1 cellular context compared by ENCODE assay signal in genomic region chr5:60207031-60207430, GRCh38.
TF ChIP-seq lines count a peak whose summit lies in the region.

No MANE protein-coding gene starts in this region.

TF ChIP-seq in GM12878, 131 proteins besides CTCF, POLR2A, EP300 and RAD21 (continued from another document):
- TF ChIP-seq ZBTB40 (IDR thresholded peaks at IDR 0.05; ENCODE audit: borderline replicate concordance) (no peak), USF1 (IDR thresholded peaks at IDR 0.05; ENCODE audit: borderline replicate concordance, extremely low read length, insufficient read depth, low read depth, low read length) (no peak), IKZF1 (conservative IDR thresholded peaks at IDR 0.05) (no peak; the same call in 1 of the 2 replicates), POU2F2 (IDR thresholded peaks at IDR 0.05; ENCODE audit: borderline replicate concordance, low read depth, low read length) (no peak), NBN (IDR thresholded peaks at IDR 0.05) (0 out of 2 replicates have a peak, but pooled peaks have one; percentile 46), MEF2A (IDR thresholded peaks at IDR 0.05; ENCODE audit: insufficient read depth, low read depth, low read length) (no peak), SUPT20H (IDR thresholded peaks at IDR 0.05; ENCODE audit: borderline replicate concordance, control insufficient read depth, low read depth, low read length) (no peak), RBBP5 (conservative IDR thresholded peaks at IDR 0.05) (no peak), IKZF2 (IDR thresholded peaks at IDR 0.05) (peak; percentile 31 to 50; a peak in 2 of 4 replicates), SIX5 (IDR thresholded peaks at IDR 0.05; ENCODE audit: low read depth, low read length, severe bottlenecking) (no peak), MTA2 (IDR thresholded peaks at IDR 0.05; ENCODE audit: low read depth) (peak; percentile 67; the same call in 1 of the 2 replicates), BCL3 (IDR thresholded peaks at IDR 0.05; ENCODE audit: borderline replicate concordance, insufficient read depth, low read depth, low read length, poor library complexity, severe bottlenecking) (no peak), MYB (IDR thresholded peaks at IDR 0.05; ENCODE audit: borderline replicate concordance, low read depth, low read length) (no peak), CBX3 (IDR thresholded peaks at IDR 0.05; ENCODE audit: borderline replicate concordance, low read depth) (no peak), CHD4 (IDR thresholded peaks at IDR 0.05) (no peak), SRF (IDR thresholded peaks at IDR 0.05; ENCODE audit: low read depth in 2 of 2, low read length in 2 of 2) (0 out of 4 replicates have a peak, but pooled peaks of 1 of the 2 experiments have one; percentile 9), ESRRA (IDR thresholded peaks at IDR 0.05; ENCODE audit: low read length) (no peak), DPF2 (IDR thresholded peaks at IDR 0.05) (0 out of 2 replicates have a peak, but pooled peaks have one; percentile 28), SP1 (IDR thresholded peaks at IDR 0.05; ENCODE audit: low read depth, low read length) (no peak), MYC (IDR thresholded peaks at IDR 0.05; ENCODE audit: insufficient read depth, insufficient read length, insufficient replicate concordance, low read length, severe bottlenecking) (no peak), GATAD2B (conservative IDR thresholded peaks at IDR 0.05; ENCODE audit: low read depth) (no peak)
- TF ChIP-seq, protein P1, sequence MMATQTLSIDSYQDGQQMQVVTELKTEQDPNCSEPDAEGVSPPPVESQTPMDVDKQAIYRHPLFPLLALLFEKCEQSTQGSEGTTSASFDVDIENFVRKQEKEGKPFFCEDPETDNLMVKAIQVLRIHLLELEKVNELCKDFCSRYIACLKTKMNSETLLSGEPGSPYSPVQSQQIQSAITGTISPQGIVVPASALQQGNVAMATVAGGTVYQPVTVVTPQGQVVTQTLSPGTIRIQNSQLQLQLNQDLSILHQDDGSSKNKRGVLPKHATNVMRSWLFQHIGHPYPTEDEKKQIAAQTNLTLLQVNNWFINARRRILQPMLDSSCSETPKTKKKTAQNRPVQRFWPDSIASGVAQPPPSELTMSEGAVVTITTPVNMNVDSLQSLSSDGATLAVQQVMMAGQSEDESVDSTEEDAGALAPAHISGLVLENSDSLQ (IDR thresholded peaks at IDR 0.05): 0 out of 2 replicates have a peak, but pooled peaks have one; percentile 10
- TF ChIP-seq, protein P2, sequence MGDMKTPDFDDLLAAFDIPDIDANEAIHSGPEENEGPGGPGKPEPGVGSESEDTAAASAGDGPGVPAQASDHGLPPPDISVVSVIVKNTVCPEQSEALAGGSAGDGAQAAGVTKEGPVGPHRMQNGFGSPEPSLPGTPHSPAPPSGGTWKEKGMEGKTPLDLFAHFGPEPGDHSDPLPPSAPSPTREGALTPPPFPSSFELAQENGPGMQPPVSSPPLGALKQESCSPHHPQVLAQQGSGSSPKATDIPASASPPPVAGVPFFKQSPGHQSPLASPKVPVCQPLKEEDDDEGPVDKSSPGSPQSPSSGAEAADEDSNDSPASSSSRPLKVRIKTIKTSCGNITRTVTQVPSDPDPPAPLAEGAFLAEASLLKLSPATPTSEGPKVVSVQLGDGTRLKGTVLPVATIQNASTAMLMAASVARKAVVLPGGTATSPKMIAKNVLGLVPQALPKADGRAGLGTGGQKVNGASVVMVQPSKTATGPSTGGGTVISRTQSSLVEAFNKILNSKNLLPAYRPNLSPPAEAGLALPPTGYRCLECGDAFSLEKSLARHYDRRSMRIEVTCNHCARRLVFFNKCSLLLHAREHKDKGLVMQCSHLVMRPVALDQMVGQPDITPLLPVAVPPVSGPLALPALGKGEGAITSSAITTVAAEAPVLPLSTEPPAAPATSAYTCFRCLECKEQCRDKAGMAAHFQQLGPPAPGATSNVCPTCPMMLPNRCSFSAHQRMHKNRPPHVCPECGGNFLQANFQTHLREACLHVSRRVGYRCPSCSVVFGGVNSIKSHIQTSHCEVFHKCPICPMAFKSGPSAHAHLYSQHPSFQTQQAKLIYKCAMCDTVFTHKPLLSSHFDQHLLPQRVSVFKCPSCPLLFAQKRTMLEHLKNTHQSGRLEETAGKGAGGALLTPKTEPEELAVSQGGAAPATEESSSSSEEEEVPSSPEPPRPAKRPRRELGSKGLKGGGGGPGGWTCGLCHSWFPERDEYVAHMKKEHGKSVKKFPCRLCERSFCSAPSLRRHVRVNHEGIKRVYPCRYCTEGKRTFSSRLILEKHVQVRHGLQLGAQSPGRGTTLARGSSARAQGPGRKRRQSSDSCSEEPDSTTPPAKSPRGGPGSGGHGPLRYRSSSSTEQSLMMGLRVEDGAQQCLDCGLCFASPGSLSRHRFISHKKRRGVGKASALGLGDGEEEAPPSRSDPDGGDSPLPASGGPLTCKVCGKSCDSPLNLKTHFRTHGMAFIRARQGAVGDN (IDR thresholded peaks at IDR 0.05): no peak
